In the genomic region with DNA sequence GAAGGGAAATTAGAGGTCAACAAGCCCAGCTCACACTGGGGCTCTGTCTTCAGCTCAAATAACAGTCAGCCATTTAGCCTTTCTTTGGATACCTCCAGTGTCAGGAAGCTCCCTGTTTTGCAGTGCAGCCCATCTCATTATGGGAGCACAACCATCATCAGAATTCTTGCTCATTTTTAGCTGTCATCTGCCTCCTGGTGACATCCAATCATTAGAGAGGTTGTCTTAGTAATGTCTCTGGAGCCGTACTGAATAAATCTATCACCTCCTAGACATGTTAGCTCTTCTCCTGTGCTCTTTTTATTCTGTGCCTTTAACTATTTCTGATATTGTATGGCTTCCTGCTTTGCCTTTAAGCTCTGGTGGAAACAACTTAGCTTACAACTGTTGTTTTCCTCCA, we compare ENCODE assay signal across 17 cellular contexts.
"Had no signal": no experiment of that assay in that cellular context is flagged by ENCODE, and none has a peak within 500 bp of the region (broad histone marks: within the 10 kb centered on the region; RNA-seq: fewer than 3 reads in every experiment).

No MANE protein-coding gene starts in this region.

- H3K27me3 ChIP-seq: brain microvascular endothelial cell, colonic mucosa, left lung, tibial artery had no signal

- H3K9me3 ChIP-seq: colonic mucosa, left lung, tibial artery had no signal

- H3K4me3 ChIP-seq: colonic mucosa, left lung, lung, smooth muscle cell, tibial artery had no signal

- H3K36me3 Mint-ChIP-seq: naive B cell had no signal

- ATAC-seq: left lung had no signal

- DNase-seq: brain microvascular endothelial cell; caudate nucleus; colonic mucosa; effector CD4-positive, alpha-beta T cell; foreskin melanocyte; head of caudate nucleus; islet precursor cell; left lung; mesenchymal stem cell; naive B cell; occipital lobe; stimulated activated CD4-positive, alpha-beta T cell treated with anti-CD3 and anti-CD28 coated beads, Interleukin-2, amount 100 ng/mL, for 48 hours; stimulated activated naive CD4-positive, alpha-beta T cell treated with Interleukin-2 at 50 U/mL for 16 hours; tibial artery had no signal

- H3K27me3 Mint-ChIP-seq: naive B cell had no signal

- H3K27ac Mint-ChIP-seq: naive B cell, nephron had no signal

- H3K9me3 Mint-ChIP-seq: nephron had no signal

- H3K4me1 Mint-ChIP-seq: naive B cell had no signal

- H3K4me3 Mint-ChIP-seq: naive B cell, nephron had no signal

- H3K27ac ChIP-seq: brain microvascular endothelial cell, colonic mucosa, left lung, tibial artery had no signal

- H3K4me1 ChIP-seq: colonic mucosa, left lung, tibial artery had no signal

- H3K36me3 ChIP-seq: brain microvascular endothelial cell, colonic mucosa, left lung, tibial artery had no signal
